In genomic region chr9:99259231-99259918, GRCh38 we compare ENCODE assay signal across 8 cellular contexts. TPM values are rescaled to one million over a fixed set of nuclear protein-coding genes. Genes with fewer than 3 reads are reported as not detected.
DNase-seq lines count a peak whose midpoint lies in the region; ATAC-seq and TF ChIP-seq lines count a peak whose summit lies in the region.

No MANE protein-coding gene starts in this region.

- H3K4me3 ChIP-seq in Caco-2 (ENCODE audit: low read depth, low read length) (no peak overlapping the region), HAP-1 (no peak overlapping the region)

- intact Hi-C loops in activated CD4-positive, alpha-beta T cell treated with anti-CD3 and anti-CD28 coated beads for 36 hours (cut with DNase I, micrococcal nuclease): loop anchor here in 1 of 2 experiments (10.0 kb wide), 1 partner anchor 835 kb away; the partner anchor contains the start of genes ERP44 and INVS
- intact Hi-C loops in Caco-2 (cut with micrococcal nuclease; ENCODE audit: unreplicated experiment): no loop called here

- peaks cover 48% of the 10 kb centered on the region for H3K4me1 Mint-ChIP-seq in activated CD4-positive, alpha-beta T cell treated with anti-CD3 and anti-CD28 coated beads for 36 hours
- H3K4me1 Mint-ChIP-seq in stimulated activated naive CD8-positive, alpha-beta T cell treated with anti-CD3 and anti-CD28 coated beads, Interleukin-15, amount 100 ng/mL, for 72 hours: peaks cover 53% of the 10 kb centered on the region
- H3K4me1 Mint-ChIP-seq in Caco-2 (ENCODE audit: low read depth, unreplicated experiment): no peaks in the 10 kb centered on the region

- no peaks in the 10 kb centered on the region for H3K9me3 ChIP-seq in Caco-2
- H3K9me3 ChIP-seq in HAP-1: no peaks in the 10 kb centered on the region

- CTCF ChIA-PET in activated CD4-positive, alpha-beta T cell treated with anti-CD3 and anti-CD28 coated beads for 36 hours (lab: Charles Lee): interaction anchor here (0.6 to 1.3 kb wide), 2 partner anchors 74 to 335 kb away, joined by 4 read pairs; no protein-coding TSS in a partner anchor
- CTCF ChIA-PET in Caco-2 (lab: Charles Lee): interaction anchor here (0.7 kb wide), 1 partner anchor 22 kb away, joined by 3 read pairs; no protein-coding TSS in a partner anchor

- peak; percentile 76 for DNase-seq in activated CD4-positive, alpha-beta T cell treated with anti-CD3 and anti-CD28 coated beads for 36 hours
- DNase-seq in ecto neural progenitor cell (ENCODE audit: low spot score) (peak; percentile 54), lung microvascular endothelial cell (ENCODE audit: low read depth in 2 of 2) (peak; percentile 36 to 92), Caco-2 (no peak), HAP-1 (ENCODE audit: low spot score in 2 of 2) (no peak)
- peak in 1 of 2 donors; percentile 40 for DNase-seq in stimulated activated naive CD8-positive, alpha-beta T cell treated with anti-CD3 and anti-CD28 coated beads, Interleukin-15, amount 100 ng/mL, for 72 hours

- no TSS peak for BruUV-seq in Caco-2 (replicated peaks; lab: Mats Ljungman, UMichigan)

- POLR2A ChIA-PET in activated CD4-positive, alpha-beta T cell treated with anti-CD3 and anti-CD28 coated beads for 36 hours (lab: Charles Lee): interaction anchor here (1.8 kb wide), 1 partner anchor 37 kb away, joined by 4 read pairs; the partner anchor contains the start of genes ALG2 and SEC61B
- POLR2A ChIA-PET in Caco-2 (lab: Charles Lee): no interaction called here

- no peaks in the 10 kb centered on the region for H3K9me3 Mint-ChIP-seq in activated CD4-positive, alpha-beta T cell treated with anti-CD3 and anti-CD28 coated beads for 36 hours (ENCODE audit: low read depth)
- H3K9me3 Mint-ChIP-seq in stimulated activated naive CD8-positive, alpha-beta T cell treated with anti-CD3 and anti-CD28 coated beads, Interleukin-15, amount 100 ng/mL, for 72 hours: no peaks in the 10 kb centered on the region
- H3K9me3 Mint-ChIP-seq in Caco-2 (ENCODE audit: unreplicated experiment): no peaks in the 10 kb centered on the region

- no peak for TF ChIP-seq CTCF in C4-2B (conservative IDR thresholded peaks at IDR 0.05)
- TF ChIP-seq CTCF in Caco-2 (IDR thresholded peaks at IDR 0.05; ENCODE audit: insufficient read depth in 1 of 2, low read depth in 1 of 2, low read length in 1 of 2, severe bottlenecking in 1 of 2, unreplicated experiment in 1 of 2): no peak

- H3K27me3 ChIP-seq in Caco-2 (replicated peaks; ENCODE audit: control insufficient read depth, insufficient read depth, low read length) (no peaks in the 10 kb centered on the region; the same call in 1 of the 2 replicates), HAP-1 (ENCODE audit: low read depth) (0 out of 2 replicates have a peak, but pooled peaks cover 2% of the 10 kb centered on the region)

- no peak overlapping the region for H3K4me3 Mint-ChIP-seq in activated CD4-positive, alpha-beta T cell treated with anti-CD3 and anti-CD28 coated beads for 36 hours
- peak overlapping the region; percentile 67 to 71 for H3K4me3 Mint-ChIP-seq in stimulated activated naive CD8-positive, alpha-beta T cell treated with anti-CD3 and anti-CD28 coated beads, Interleukin-15, amount 100 ng/mL, for 72 hours
- H3K4me3 Mint-ChIP-seq in Caco-2 (ENCODE audit: unreplicated experiment): no peak overlapping the region

- no peaks in the 10 kb centered on the region for H3K36me3 ChIP-seq in Caco-2 (ENCODE audit: control insufficient read depth, insufficient read depth, low read length)
- H3K36me3 ChIP-seq in HAP-1 (replicated peaks): no peaks in the 10 kb centered on the region

- H3K4me1 ChIP-seq in Caco-2 (no peaks in the 10 kb centered on the region), HAP-1 (no peaks in the 10 kb centered on the region)

- H3K36me3 Mint-ChIP-seq in activated CD4-positive, alpha-beta T cell treated with anti-CD3 and anti-CD28 coated beads for 36 hours (ENCODE audit: low read depth): no peaks in the 10 kb centered on the region
- H3K36me3 Mint-ChIP-seq in Caco-2 (ENCODE audit: insufficient read depth, unreplicated experiment): no peaks in the 10 kb centered on the region

- peak overlapping the region; percentile 64 for H3K27ac ChIP-seq in C4-2B

- in situ Hi-C loops in HAP-1 (cut with MboI; ENCODE audit: low sequenced_read_pairs): no loop called here

- H3K27ac Mint-ChIP-seq in activated CD4-positive, alpha-beta T cell treated with anti-CD3 and anti-CD28 coated beads for 36 hours: peak overlapping the region; percentile 87
- peak overlapping the region; percentile 7 to 52 for H3K27ac Mint-ChIP-seq in stimulated activated naive CD8-positive, alpha-beta T cell treated with anti-CD3 and anti-CD28 coated beads, Interleukin-15, amount 100 ng/mL, for 72 hours
- no peak overlapping the region for H3K27ac Mint-ChIP-seq in Caco-2 (ENCODE audit: unreplicated experiment)

- peak; percentile 53 for ATAC-seq in HG02885 (IDR thresholded peaks at IDR 0.05; ENCODE audit: poor library complexity, unreplicated experiment)
- peak; percentile 91 for ATAC-seq in activated CD4-positive, alpha-beta T cell treated with anti-CD3 and anti-CD28 coated beads for 36 hours
- peak; percentile 86 for ATAC-seq in stimulated activated naive CD8-positive, alpha-beta T cell treated with anti-CD3 and anti-CD28 coated beads, Interleukin-15, amount 100 ng/mL, for 72 hours

- peaks cover 5% of the 10 kb centered on the region for H3K27me3 Mint-ChIP-seq in activated CD4-positive, alpha-beta T cell treated with anti-CD3 and anti-CD28 coated beads for 36 hours
- H3K27me3 Mint-ChIP-seq in stimulated activated naive CD8-positive, alpha-beta T cell treated with anti-CD3 and anti-CD28 coated beads, Interleukin-15, amount 100 ng/mL, for 72 hours: peaks cover 16% of the 10 kb centered on the region
- peaks cover 6% of the 10 kb centered on the region for H3K27me3 Mint-ChIP-seq in Caco-2 (ENCODE audit: insufficient read depth, unreplicated experiment)

RNA-seq across cellular contexts. Expression of gene SEC61B, which starts 37.3 kb away (rescaled TPM):
- 100 to 1,000 TPM in 1 of 2 experiments, 10 to 100 TPM in 1; 81.0 to 139 TPM for total RNA-seq in activated CD4-positive, alpha-beta T cell treated with anti-CD3 and anti-CD28 coated beads for 36 hours
- total RNA-seq in lung microvascular endothelial cell (88.1 and 90.4 TPM in 2 replicates), Caco-2 (2022) (167 and 170 TPM in 2 replicates)

RNA-seq across cellular contexts. Expression of gene ALG2, which starts 37.6 kb away (rescaled TPM):
- 10 to 100 TPM; 22.8 to 31.1 TPM for total RNA-seq in activated CD4-positive, alpha-beta T cell treated with anti-CD3 and anti-CD28 coated beads for 36 hours
- total RNA-seq in lung microvascular endothelial cell: 28.1 and 46.6 TPM in 2 replicates
- total RNA-seq in Caco-2 (2022): 37.9 and 39.8 TPM in 2 replicates

Comparison
In these comparisons a context has a peak if more than half of its experiments do, and no peak if none do; other contexts are left out.
1. DNase-seq: peak in activated CD4-positive, alpha-beta T cell treated with anti-CD3 and anti-CD28 coated beads for 36 hours (single experiment), ecto neural progenitor cell (single experiment) and lung microvascular endothelial cell (2 of 2); none in Caco-2 (0 of 2) and HAP-1 (0 of 2).
2. H3K4me3 Mint-ChIP-seq: peak in stimulated activated naive CD8-positive, alpha-beta T cell treated with anti-CD3 and anti-CD28 coated beads, Interleukin-15, amount 100 ng/mL, for 72 hours (2 of 2); none in activated CD4-positive, alpha-beta T cell treated with anti-CD3 and anti-CD28 coated beads for 36 hours (single experiment) and Caco-2 (single experiment).
3. Peak in every context shown above with its lines, with median percentiles within 50 percentile points of each other: ATAC-seq.